Comparison of ENCODE assay signal across 33 cellular contexts in genomic region chr7:151239837-151240459, GRCh38. TPM values are rescaled to one million over a fixed set of nuclear protein-coding genes. Genes with fewer than 3 reads are reported as not detected.
DNase-seq lines count a peak whose midpoint lies in the region; ATAC-seq and TF ChIP-seq lines count a peak whose summit lies in the region.
"Had no signal": no experiment of that assay in that cellular context is flagged by ENCODE, and none has a peak within 500 bp of the region (broad histone marks: within the 10 kb centered on the region; RNA-seq: fewer than 3 reads in every experiment).

No MANE protein-coding gene starts in this region.

- peaks cover 9% of the 10 kb centered on the region; the same call in 1 of the 2 replicates for H3K4me1 Mint-ChIP-seq in HFFc6 (ENCODE audit: low read depth)
- peaks cover 13% of the 10 kb centered on the region for H3K4me1 Mint-ChIP-seq in endodermal cell
- peaks cover 31 to 51% of the 10 kb centered on the region in 2 donors for H3K4me1 Mint-ChIP-seq in stimulated activated naive B cell treated with anti-CD40 and anti-IgM and Interleukin-4, amounts not matched to agents 10 μg/mL and 1 μg/mL and 100 μg/mL, for 72 hours

- no peak overlapping the region for H3K4me3 ChIP-seq in cardiac muscle cell
- H3K4me3 ChIP-seq in heart right ventricle: no peak overlapping the region
- no peak overlapping the region for H3K4me3 ChIP-seq in endodermal cell (ENCODE audit: low read length)
- H3K4me3 ChIP-seq: lower lobe of right lung, Peyer's patch, testis had no signal

- WGBS in heart right ventricle, 2 donors: 39 to 48% methylated on average over 11 of the region's 11 CpGs
- WGBS in endodermal cell (ENCODE audit: insufficient coverage in 1 of 2, insufficient read length in 1 of 2), 2 experiments: 90 to 92% methylated on average over 4 to 11 of the region's 11 CpGs

- peaks cover 6% of the 10 kb centered on the region for H3K4me1 ChIP-seq in cardiac muscle cell (ENCODE audit: low read depth)
- H3K4me1 ChIP-seq in heart right ventricle: peaks cover 4 to 47% (median 26%) of the 10 kb centered on the region in 9 donors
- H3K4me1 ChIP-seq in endodermal cell (ENCODE audit: control insufficient read depth, insufficient read depth, low read length): peaks cover 5% of the 10 kb centered on the region

- peaks cover 13% of the 10 kb centered on the region for H3K27me3 Mint-ChIP-seq in HFFc6 (ENCODE audit: insufficient read depth)
- H3K27me3 Mint-ChIP-seq in endodermal cell (ENCODE audit: insufficient read depth): peaks cover 3% of the 10 kb centered on the region
- H3K27me3 Mint-ChIP-seq in stimulated activated naive B cell treated with anti-CD40 and anti-IgM and Interleukin-4, amounts not matched to agents 10 μg/mL and 1 μg/mL and 100 μg/mL, for 72 hours: peaks cover 0 to 4% of the 10 kb centered on the region in 2 donors
- H3K27me3 Mint-ChIP-seq: effector memory CD8-positive, alpha-beta T cell; naive thymus-derived CD8-positive, alpha-beta T cell had no signal

- no peak overlapping the region for H3K9ac ChIP-seq in endodermal cell (ENCODE audit: extremely low read depth, low read length, poor library complexity, severe bottlenecking)

- H3K9me3 Mint-ChIP-seq in HFFc6 (no peaks in the 10 kb centered on the region), endodermal cell (no peaks in the 10 kb centered on the region)
- H3K9me3 Mint-ChIP-seq in stimulated activated naive B cell treated with anti-CD40 and anti-IgM and Interleukin-4, amounts not matched to agents 10 μg/mL and 1 μg/mL and 100 μg/mL, for 72 hours: no peaks in the 10 kb centered on the region
- H3K9me3 Mint-ChIP-seq: activated T-helper 2 cell treated with anti-CD3 and anti-CD28 coated beads, Interferon-gamma antibody, Interleukin-2, Interleukin-4, amounts not matched to agents 10 μg/mL and 5 μg/mL and 100 μg/mL, durations not matched to agents 14 hours and 24 hours and 36 hours; effector memory CD8-positive, alpha-beta T cell; IgD-negative memory B cell; naive thymus-derived CD8-positive, alpha-beta T cell had no signal

- H3K36me3 ChIP-seq in cardiac muscle cell (peaks cover 60% of the 10 kb centered on the region), heart right ventricle (peaks cover 0 to 81% (median 45%) of the 10 kb centered on the region in 9 donors), endodermal cell (ENCODE audit: control insufficient read depth, insufficient read depth, low read length) (peaks cover 64% of the 10 kb centered on the region)

- intact Hi-C loops in heart right ventricle (cut with DNase I): loop anchor here in 9 of 10 donors (5.0 to 10.0 kb wide), 5 partner anchors 55 to 118 kb away; partner anchors contain the start of gene ASB10 (in 1 of the 9)

- no peak for DNase-seq in cardiac muscle cell (ENCODE audit: low read depth in 1 of 2, low spot score in 1 of 2)
- no peak for DNase-seq in heart right ventricle
- DNase-seq in HFFc6: no peak
- DNase-seq in endodermal cell: no peak
- no peak for DNase-seq in stimulated activated naive B cell treated with anti-CD40 and anti-IgM and Interleukin-4, amounts not matched to agents 10 μg/mL and 1 μg/mL and 100 μg/mL, for 72 hours
- no peak for DNase-seq in 8988T
- DNase-seq: activated CD4-positive, alpha-beta T cell treated with anti-CD3 and anti-CD28 coated beads for 4 hours; activated CD8-positive, alpha-beta T cell treated with anti-CD3 and anti-CD28 coated beads, Interleukin-2, amount 10 ng/mL, durations not matched to agents 7 days and 5 days; BE2C; central memory CD4-positive, alpha-beta T cell; effector memory CD8-positive, alpha-beta T cell; foreskin fibroblast; HCEC 1CT; lower lobe of right lung; naive thymus-derived CD8-positive, alpha-beta T cell; NCI-H1048; NCI-H1694 treated with DMSO at 0.1 percent for 48 hours; NCI-H446; NCI-H774; occipital lobe; stimulated activated naive CD4-positive, alpha-beta T cell; T1000; testis had no signal

- H3K27me3 ChIP-seq in cardiac muscle cell (no peaks in the 10 kb centered on the region), heart right ventricle (peaks cover 0 to 12% (median 4%) of the 10 kb centered on the region in 7 donors), endodermal cell (ENCODE audit: control insufficient read depth, insufficient read depth, low read length, poor library complexity, severe bottlenecking) (no peaks in the 10 kb centered on the region)
- H3K27me3 ChIP-seq: Peyer's patch, testis had no signal

- ATAC-seq in heart right ventricle: no peak
- no peak for ATAC-seq in stimulated activated naive B cell treated with anti-CD40 and anti-IgM and Interleukin-4, amounts not matched to agents 10 μg/mL and 1 μg/mL and 100 μg/mL, for 72 hours (replicated peaks)
- ATAC-seq in HG02759 (IDR thresholded peaks at IDR 0.05; ENCODE audit: unreplicated experiment): no peak
- ATAC-seq: activated CD8-positive, alpha-beta T cell treated with anti-CD3 and anti-CD28 coated beads, Interleukin-2, amount 10 ng/mL, durations not matched to agents 7 days and 5 days; effector memory CD8-positive, alpha-beta T cell; lower lobe of right lung; naive thymus-derived CD8-positive, alpha-beta T cell had no signal

- H3K36me3 Mint-ChIP-seq in HFFc6 (ENCODE audit: low read depth) (peaks cover 16% of the 10 kb centered on the region; the same call in 1 of the 2 replicates), endodermal cell (ENCODE audit: low read depth) (peaks cover 46% of the 10 kb centered on the region)
- H3K36me3 Mint-ChIP-seq in stimulated activated naive B cell treated with anti-CD40 and anti-IgM and Interleukin-4, amounts not matched to agents 10 μg/mL and 1 μg/mL and 100 μg/mL, for 72 hours: peaks cover 20 to 36% of the 10 kb centered on the region in 2 donors
- H3K36me3 Mint-ChIP-seq: IgD-negative memory B cell had no signal

- H3K4me3 Mint-ChIP-seq in HFFc6: no peak overlapping the region
- no peak overlapping the region for H3K4me3 Mint-ChIP-seq in endodermal cell
- H3K4me3 Mint-ChIP-seq in stimulated activated naive B cell treated with anti-CD40 and anti-IgM and Interleukin-4, amounts not matched to agents 10 μg/mL and 1 μg/mL and 100 μg/mL, for 72 hours: no peak overlapping the region
- H3K4me3 Mint-ChIP-seq: activated CD8-positive, alpha-beta T cell treated with anti-CD3 and anti-CD28 coated beads, Interleukin-2, amount 10 ng/mL, durations not matched to agents 7 days and 5 days; effector memory CD8-positive, alpha-beta T cell; naive thymus-derived CD8-positive, alpha-beta T cell had no signal

- H3K27ac Mint-ChIP-seq in HFFc6: peak overlapping the region; percentile 52
- peak overlapping the region; percentile 39 for H3K27ac Mint-ChIP-seq in endodermal cell
- peak overlapping the region; percentile 27 for H3K27ac Mint-ChIP-seq in stimulated activated naive B cell treated with anti-CD40 and anti-IgM and Interleukin-4, amounts not matched to agents 10 μg/mL and 1 μg/mL and 100 μg/mL, for 72 hours
- H3K27ac Mint-ChIP-seq: activated T-helper 2 cell treated with anti-CD3 and anti-CD28 coated beads, Interferon-gamma antibody, Interleukin-2, Interleukin-4, amounts not matched to agents 10 μg/mL and 5 μg/mL and 100 μg/mL, durations not matched to agents 14 hours and 24 hours and 36 hours; IgD-negative memory B cell had no signal

- H3K9me3 ChIP-seq in cardiac muscle cell (ENCODE audit: low read depth) (no peaks in the 10 kb centered on the region), heart right ventricle (no peaks in the 10 kb centered on the region), endodermal cell (ENCODE audit: control insufficient read depth, low read length) (no peaks in the 10 kb centered on the region)
- H3K9me3 ChIP-seq: BE2C, lower lobe of right lung, Peyer's patch, testis had no signal

- TF ChIP-seq CTCF in cardiac muscle cell (IDR thresholded peaks at IDR 0.05; ENCODE audit: low read depth, low read length) (no peak), heart right ventricle (IDR thresholded peaks at IDR 0.05) (no peak), HFFc6 (IDR thresholded peaks at IDR 0.05) (no peak), endodermal cell (conservative IDR thresholded peaks at IDR 0.05) (no peak)

- H3K27ac ChIP-seq in cardiac muscle cell (peak overlapping the region; percentile 9), heart right ventricle (peak overlapping the region in 3 of 10 donors; percentile 9 to 68 (median 23)), endodermal cell (ENCODE audit: low read depth, low read length) (no peak overlapping the region)
- H3K27ac ChIP-seq: lower lobe of right lung, Peyer's patch, testis, VCaP had no signal

RNA-seq across cellular contexts. Expression of gene CHPF2, which starts 7.7 kb away (rescaled TPM):
- 37.0 and 45.5 TPM in 2 replicates for total RNA-seq in cardiac muscle cell
- polyA plus RNA-seq in cardiac muscle cell: 26.9 and 31.7 TPM in 2 replicates
- total RNA-seq in heart right ventricle: 10 to 100 TPM; 12.1 to 22.4 (median 17.4) TPM
- 10 to 100 TPM; 19.2 to 20.9 TPM for polyA plus RNA-seq in heart right ventricle
- total RNA-seq in HFFc6 (2021; fragmentation: NEBNext Ultra II Directional; extraction: Animal tissue kit (Norgen Biotek cat#: 25700)): 100 to 1,000 TPM; 125 to 171 (median 138) TPM
- 10 to 100 TPM; 31.9 to 35.6 TPM for total RNA-seq in endodermal cell
- polyA plus RNA-seq in endodermal cell (2013, experiment 1 of 2): 23.1 TPM
- 19.4 TPM for polyA plus RNA-seq in endodermal cell (2013, experiment 2 of 2)

RNA-seq across cellular contexts. Expression of gene SMARCD3, which starts 8.5 kb away (rescaled TPM):
- total RNA-seq in cardiac muscle cell (180 and 191 TPM in 2 replicates), heart right ventricle (100 to 1,000 TPM in 5 of 10 donors, 10 to 100 TPM in 5; 78.0 to 119 (median 97.6) TPM), endodermal cell (10 to 100 TPM; 40.0 to 43.5 TPM)
- polyA plus RNA-seq in cardiac muscle cell (237 and 238 TPM in 2 replicates), heart right ventricle (100 to 1,000 TPM in 1 of 2 donors, 10 to 100 TPM in 1; 77.7 to 175 TPM)
- total RNA-seq in HFFc6 (2021; fragmentation: NEBNext Ultra II Directional; extraction: Animal tissue kit (Norgen Biotek cat#: 25700)): 10 to 100 TPM; 28.0 to 32.9 (median 31.2) TPM
- 46.1 TPM for polyA plus RNA-seq in endodermal cell (2013, experiment 1 of 2)
- 41.7 TPM for polyA plus RNA-seq in endodermal cell (2013, experiment 2 of 2)

RNA-seq across cellular contexts. Expression of gene ABCF2, which starts 12.9 kb away (rescaled TPM):
- total RNA-seq in cardiac muscle cell (34.3 and 38.1 TPM in 2 replicates), heart right ventricle (10 to 100 TPM; 25.2 to 33.8 (median 29.5) TPM), endodermal cell (10 to 100 TPM; 43.3 to 48.9 TPM)
- polyA plus RNA-seq in cardiac muscle cell (32.7 and 32.9 TPM in 2 replicates), heart right ventricle (10 to 100 TPM; 13.0 to 35.2 TPM)
- 10 to 100 TPM; 63.8 to 79.7 (median 67.8) TPM for total RNA-seq in HFFc6 (2021; fragmentation: NEBNext Ultra II Directional; extraction: Animal tissue kit (Norgen Biotek cat#: 25700))
- 43.5 TPM for polyA plus RNA-seq in endodermal cell (2013, experiment 1 of 2)
- polyA plus RNA-seq in endodermal cell (2013, experiment 2 of 2): 37.8 TPM

RNA-seq across cellular contexts. Expression of gene H2BK1, which starts 29.7 kb away (rescaled TPM):
- total RNA-seq in cardiac muscle cell (not detected in 2 replicates), heart right ventricle (not detected), endodermal cell (not detected)
- polyA plus RNA-seq in cardiac muscle cell (not detected in 2 replicates), heart right ventricle (not detected)
- not detected for total RNA-seq in HFFc6 (2021; fragmentation: NEBNext Ultra II Directional; extraction: Animal tissue kit (Norgen Biotek cat#: 25700))
- polyA plus RNA-seq in endodermal cell (2013, experiment 1 of 2): not detected
- polyA plus RNA-seq in endodermal cell (2013, experiment 2 of 2): not detected
- total RNA-seq: activated T-helper 2 cell treated with anti-CD3 and anti-CD28 coated beads, Interferon-gamma antibody, Interleukin-2, Interleukin-4, amounts not matched to agents 10 μg/mL and 5 μg/mL and 100 μg/mL, durations not matched to agents 14 hours and 24 hours and 36 hours; kidney epithelial cell; lower lobe of right lung; mononuclear cell; occipital lobe; Peyer's patch; pulmonary artery endothelial cell; testis; urinary bladder had no signal
- polyA plus RNA-seq: esophagus; IgD-negative memory B cell; naive thymus-derived CD8-positive, alpha-beta T cell; urinary bladder had no signal

RNA-seq across cellular contexts. Expression of gene ASB10, which starts 52.9 kb away (rescaled TPM):
- total RNA-seq in cardiac muscle cell (1.0 and 1.4 TPM in 2 replicates), heart right ventricle (10 to 100 TPM; 17.5 to 44.6 (median 29.1) TPM), endodermal cell (not detected)
- polyA plus RNA-seq in cardiac muscle cell (0.57 TPM in 1 of 2 replicates, not detected in the other), heart right ventricle (10 to 100 TPM in 1 of 2 donors, 1 to 10 TPM in 1; 7.2 to 63.4 TPM)
- not detected for total RNA-seq in HFFc6 (2021; fragmentation: NEBNext Ultra II Directional; extraction: Animal tissue kit (Norgen Biotek cat#: 25700))
- polyA plus RNA-seq in endodermal cell (2013, experiment 1 of 2): not detected
- polyA plus RNA-seq in endodermal cell (2013, experiment 2 of 2): not detected
- total RNA-seq: activated CD8-positive, alpha-beta T cell treated with anti-CD3 and anti-CD28 coated beads, Interleukin-2, amount 10 ng/mL, durations not matched to agents 7 days and 5 days; activated T-helper 2 cell treated with anti-CD3 and anti-CD28 coated beads, Interferon-gamma antibody, Interleukin-2, Interleukin-4, amounts not matched to agents 10 μg/mL and 5 μg/mL and 100 μg/mL, durations not matched to agents 14 hours and 24 hours and 36 hours; kidney epithelial cell; lower lobe of right lung; mononuclear cell; naive thymus-derived CD8-positive, alpha-beta T cell; occipital lobe; Peyer's patch; pulmonary artery endothelial cell; urinary bladder had no signal
- polyA plus RNA-seq: IgD-negative memory B cell; naive thymus-derived CD8-positive, alpha-beta T cell; urinary bladder had no signal
